19 cellular contexts compared by ENCODE assay signal in the genomic region with DNA sequence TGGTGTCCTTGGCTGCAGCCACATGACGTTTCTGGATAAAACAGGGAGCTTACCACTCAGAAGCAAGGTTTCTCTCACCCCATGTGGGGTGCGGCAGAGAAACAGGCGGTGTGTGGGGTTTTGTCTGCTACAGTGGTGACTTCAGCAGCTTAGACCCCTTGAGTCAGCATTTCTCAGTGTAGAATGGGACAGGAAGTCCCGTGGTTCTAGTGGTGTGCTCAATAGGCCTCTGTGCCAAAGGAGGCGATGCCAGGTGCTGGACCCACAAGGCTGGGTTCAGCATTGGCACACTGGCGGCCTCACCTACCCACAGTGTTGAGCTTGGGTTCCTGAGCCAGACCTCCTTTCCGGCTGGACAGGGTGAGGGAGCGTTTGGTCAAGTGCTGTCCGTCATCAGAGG.
DNase-seq lines count a peak whose midpoint lies in the region; ATAC-seq and TF ChIP-seq lines count a peak whose summit lies in the region.
"Had no signal": no experiment of that assay in that cellular context is flagged by ENCODE, and none has a peak within 500 bp of the region (broad histone marks: within the 10 kb centered on the region; RNA-seq: fewer than 3 reads in every experiment).

No MANE protein-coding gene starts in this region.

- peak overlapping the region; percentile 42 for H2AK5ac ChIP-seq in neuronal stem cell (ENCODE audit: low read depth, low read length)

- H3K4me1 ChIP-seq in left ventricle myocardium inferior (peaks cover 17% of the 10 kb centered on the region), neuronal stem cell (ENCODE audit: control insufficient read depth in 2 of 2, insufficient read depth in 1 of 2, low read depth in 1 of 2, low read length in 2 of 2) (peaks cover 0 to 8% of the 10 kb centered on the region in 2 donors)

- no peak overlapping the region for H3K4ac ChIP-seq in neuronal stem cell (ENCODE audit: low read length)

- peaks cover 4% of the 10 kb centered on the region for H3K27me3 Mint-ChIP-seq in activated CD8-positive, alpha-beta T cell treated with anti-CD3 and anti-CD28 coated beads, Interleukin-2, amount 10 ng/mL, durations not matched to agents 7 days and 5 days (ENCODE audit: low read depth)
- H3K27me3 Mint-ChIP-seq in activated CD8-positive, alpha-beta T cell treated with anti-CD3 and anti-CD28 coated beads for 36 hours: peaks cover 1% of the 10 kb centered on the region

- H3K4me2 ChIP-seq in neuronal stem cell (ENCODE audit: insufficient read depth, low read length, poor library complexity, severe bottlenecking): no peak overlapping the region

- H4K8ac ChIP-seq in neuronal stem cell (ENCODE audit: low read depth, low read length): no peak overlapping the region

- H3K18ac ChIP-seq in neuronal stem cell (ENCODE audit: low read length): peak overlapping the region; percentile 42

- H3K9me3 ChIP-seq in left ventricle myocardium inferior (replicated peaks) (no peaks in the 10 kb centered on the region), neuronal stem cell (replicated peaks in 1 of 2; ENCODE audit: control insufficient read depth in 2 of 2, insufficient read depth in 1 of 2, low read depth in 1 of 2, low read length in 2 of 2) (no peaks in the 10 kb centered on the region)

- H2BK5ac ChIP-seq in neuronal stem cell (ENCODE audit: low read length): no peak overlapping the region

- no peak overlapping the region for H2BK12ac ChIP-seq in neuronal stem cell (ENCODE audit: low read length)

- H2AFZ ChIP-seq in neuronal stem cell (ENCODE audit: low read length): no peak overlapping the region

- H3K79me1 ChIP-seq in neuronal stem cell (ENCODE audit: low read depth, low read length): no peaks in the 10 kb centered on the region

- H3K4me3 Mint-ChIP-seq in activated CD8-positive, alpha-beta T cell treated with anti-CD3 and anti-CD28 coated beads, Interleukin-2, amount 10 ng/mL, durations not matched to agents 7 days and 5 days: no peak overlapping the region
- no peak overlapping the region for H3K4me3 Mint-ChIP-seq in activated CD8-positive, alpha-beta T cell treated with anti-CD3 and anti-CD28 coated beads for 36 hours

- TF ChIP-seq CTCF in activated CD8-positive, alpha-beta T cell treated with anti-CD3 and anti-CD28 coated beads for 36 hours (IDR thresholded peaks at IDR 0.05): no peak
- TF ChIP-seq CTCF in NB4 (IDR thresholded peaks at IDR 0.05; ENCODE audit: low read depth, low read length): no peak
- no peak for TF ChIP-seq CTCF in left ventricle myocardium inferior (IDR thresholded peaks at IDR 0.05; ENCODE audit: borderline replicate concordance)

- H3K23ac ChIP-seq in neuronal stem cell (ENCODE audit: low read depth, low read length, poor library complexity): no peak overlapping the region

- peak; percentile 44 for ATAC-seq in activated CD8-positive, alpha-beta T cell treated with anti-CD3 and anti-CD28 coated beads, Interleukin-2, amount 10 ng/mL, durations not matched to agents 7 days and 5 days
- ATAC-seq in activated CD8-positive, alpha-beta T cell treated with anti-CD3 and anti-CD28 coated beads for 36 hours: no peak
- no peak for ATAC-seq in GM19328 (IDR thresholded peaks at IDR 0.05; ENCODE audit: unreplicated experiment)

- H3K4me3 ChIP-seq in NB4 (ENCODE audit: low read depth, low read length) (no peak overlapping the region), left ventricle myocardium inferior (no peak overlapping the region), neuronal stem cell (ENCODE audit: low read length in 2 of 2) (peak overlapping the region in 1 of 2 donors; percentile 56)

- POLR2A ChIA-PET in activated CD8-positive, alpha-beta T cell treated with anti-CD3 and anti-CD28 coated beads, Interleukin-2, amount 10 ng/mL, durations not matched to agents 7 days and 5 days (lab: Charles Lee): no interaction called here
- POLR2A ChIA-PET in activated CD8-positive, alpha-beta T cell treated with anti-CD3 and anti-CD28 coated beads for 36 hours (lab: Charles Lee): no interaction called here

- no peaks in the 10 kb centered on the region for H3K27me3 ChIP-seq in left ventricle myocardium inferior (ENCODE audit: low read depth)
- H3K27me3 ChIP-seq in neuronal stem cell (ENCODE audit: control insufficient read depth in 3 of 3, insufficient read depth in 3 of 3, low read depth in 1 of 3, low read length in 3 of 3): no peaks in the 10 kb centered on the region

- H3K9me3 Mint-ChIP-seq in activated CD8-positive, alpha-beta T cell treated with anti-CD3 and anti-CD28 coated beads, Interleukin-2, amount 10 ng/mL, durations not matched to agents 7 days and 5 days (ENCODE audit: insufficient read depth): no peaks in the 10 kb centered on the region
- H3K9me3 Mint-ChIP-seq in activated CD8-positive, alpha-beta T cell treated with anti-CD3 and anti-CD28 coated beads for 36 hours: no peaks in the 10 kb centered on the region

- CTCF ChIA-PET in activated CD8-positive, alpha-beta T cell treated with anti-CD3 and anti-CD28 coated beads, Interleukin-2, amount 10 ng/mL, durations not matched to agents 7 days and 5 days (lab: Charles Lee): no interaction called here
- CTCF ChIA-PET in activated CD8-positive, alpha-beta T cell treated with anti-CD3 and anti-CD28 coated beads for 36 hours (lab: Charles Lee): no interaction called here

- WGBS in neuronal stem cell (ENCODE audit: extremely low coverage in 2 of 2, insufficient read length in 2 of 2, insufficient replicate concordance in 1 of 2), 2 donors: no CpG with 5 or more reads among the region's 9 CpGs

- H3K9ac ChIP-seq in neuronal stem cell (ENCODE audit: low read depth, low read length, poor library complexity): no peak overlapping the region

- DNase-seq in activated CD8-positive, alpha-beta T cell treated with anti-CD3 and anti-CD28 coated beads, Interleukin-2, amount 10 ng/mL, durations not matched to agents 7 days and 5 days: no peak
- no peak for DNase-seq in activated CD8-positive, alpha-beta T cell treated with anti-CD3 and anti-CD28 coated beads for 36 hours
- peak; percentile 45 for DNase-seq in NB4 (ENCODE audit: low read depth)
- DNase-seq in left ventricle myocardium inferior: no peak
- DNase-seq in neuronal stem cell (ENCODE audit: low spot score): no peak
- DNase-seq in activated naive CD4-positive, alpha-beta T cell (lab: John Stamatoyannopoulos, UW): no peak
- no peak for DNase-seq in SIG-M5 (lab: John Stamatoyannopoulos, UW)
- DNase-seq: activated naive CD4-positive, alpha-beta T cell treated with anti-CD3 and anti-CD28 coated beads, Interleukin-2, amount 50 U/mL, for 16 hours; C1 segment of cervical spinal cord; foreskin fibroblast; GOT3; kidney; mammary epithelial cell; NCI-H1694 treated with DMSO at 0.1 percent for 48 hours; NCI-H748 treated with DMSO at 0.1 percent for 48 hours; stimulated activated CD4-positive, alpha-beta T cell treated with anti-CD3 and anti-CD28 coated beads, Interleukin-4, amount 100 ng/mL, for 24 hours; trophoblast cell had no signal

- H2BK15ac ChIP-seq in neuronal stem cell (ENCODE audit: low read length): peak overlapping the region; percentile 66

- intact Hi-C loops in activated CD8-positive, alpha-beta T cell treated with anti-CD3 and anti-CD28 coated beads for 36 hours (cut with micrococcal nuclease): no loop called here
- intact Hi-C loops in left ventricle myocardium inferior (cut with micrococcal nuclease): no loop called here

- TF ChIP-seq POLR2A in NB4 (IDR thresholded peaks at IDR 0.05; ENCODE audit: extremely low read depth, insufficient read length): no peak

- H3K27ac ChIP-seq in left ventricle myocardium inferior (replicated peaks) (peak overlapping the region; percentile 15), neuronal stem cell (replicated peaks; ENCODE audit: low read length) (no peak overlapping the region)
- H3K27ac ChIP-seq: HL-60 had no signal

- H2BK120ac ChIP-seq in neuronal stem cell (ENCODE audit: low read depth, low read length): no peak overlapping the region

- H3K36me3 Mint-ChIP-seq in activated CD8-positive, alpha-beta T cell treated with anti-CD3 and anti-CD28 coated beads, Interleukin-2, amount 10 ng/mL, durations not matched to agents 7 days and 5 days (ENCODE audit: low read depth): no peaks in the 10 kb centered on the region
- no peaks in the 10 kb centered on the region for H3K36me3 Mint-ChIP-seq in activated CD8-positive, alpha-beta T cell treated with anti-CD3 and anti-CD28 coated beads for 36 hours (ENCODE audit: low read depth)

- no peaks in the 10 kb centered on the region for H3K4me1 Mint-ChIP-seq in activated CD8-positive, alpha-beta T cell treated with anti-CD3 and anti-CD28 coated beads, Interleukin-2, amount 10 ng/mL, durations not matched to agents 7 days and 5 days (ENCODE audit: low read depth)
- no peaks in the 10 kb centered on the region for H3K4me1 Mint-ChIP-seq in activated CD8-positive, alpha-beta T cell treated with anti-CD3 and anti-CD28 coated beads for 36 hours (ENCODE audit: low read depth)

- no peak overlapping the region for H3K27ac Mint-ChIP-seq in activated CD8-positive, alpha-beta T cell treated with anti-CD3 and anti-CD28 coated beads, Interleukin-2, amount 10 ng/mL, durations not matched to agents 7 days and 5 days
- H3K27ac Mint-ChIP-seq in activated CD8-positive, alpha-beta T cell treated with anti-CD3 and anti-CD28 coated beads for 36 hours: no peak overlapping the region

- no peaks in the 10 kb centered on the region for H3K36me3 ChIP-seq in left ventricle myocardium inferior
- no peaks in the 10 kb centered on the region for H3K36me3 ChIP-seq in neuronal stem cell (replicated peaks in 1 of 2; ENCODE audit: control insufficient read depth in 2 of 2, insufficient read depth in 2 of 2, low read length in 2 of 2)

- H4K91ac ChIP-seq in neuronal stem cell (ENCODE audit: low read depth, low read length, poor library complexity): no peak overlapping the region

- H3K14ac ChIP-seq in neuronal stem cell (ENCODE audit: low read length): no peak overlapping the region
